In the genomic region with DNA sequence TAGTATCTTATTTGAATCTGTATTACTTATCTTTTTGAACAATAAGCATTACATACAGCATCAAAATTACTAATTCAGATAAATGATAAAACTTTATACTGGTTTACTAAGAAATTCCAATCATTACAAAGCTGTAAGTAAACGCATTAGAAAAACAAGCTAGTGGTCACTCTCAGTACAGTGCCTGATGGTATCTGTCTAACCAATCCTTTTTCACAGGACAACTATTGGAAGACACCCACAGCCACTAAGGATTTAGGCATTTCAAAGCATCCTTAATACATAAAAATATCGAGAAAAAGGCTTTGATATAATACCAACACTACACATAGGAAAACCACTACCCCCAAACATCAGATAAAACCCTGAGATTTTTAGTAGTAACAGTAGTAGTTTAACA, we compare ENCODE assay signal across 8 cellular contexts. TPM values are rescaled to one million over a fixed set of nuclear protein-coding genes. Genes with fewer than 3 reads are reported as not detected.
A peak's percentile ranks its signal among the peaks of the same experiment; 100 is the strongest.
DNase-seq lines count a peak whose midpoint lies in the region; ATAC-seq and TF ChIP-seq lines count a peak whose summit lies in the region.

No MANE protein-coding gene starts in this region.

- no peak overlapping the region for H3K27ac ChIP-seq in endodermal cell (ENCODE audit: low read depth, low read length)

- peak overlapping the region; percentile 83 for H3K4me3 Mint-ChIP-seq in Calu3 (ENCODE audit: low read depth, unreplicated experiment)
- peak overlapping the region; percentile 85 for H3K4me3 Mint-ChIP-seq in endodermal cell
- peak overlapping the region; percentile 91 for H3K4me3 Mint-ChIP-seq in osteocyte (ENCODE audit: unreplicated experiment)

- DNase-seq in Calu3 (no peak), NT2/D1 (ENCODE audit: low read depth, low spot score) (no peak), endodermal cell (no peak), osteocyte (ENCODE audit: extremely low spot score, unreplicated experiment) (no peak), NCI-H2196 treated with DMSO at 0.1 percent for 48 hours (lab: John Stamatoyannopoulos, UW; ENCODE audit: unreplicated experiment) (no peak)
- DNase-seq in effector CD4-positive, alpha-beta T cell: no peak

- CTCF ChIA-PET in Calu3 (lab: Charles Lee): interaction anchor here (0.6 to 1.1 kb wide), 5 partner anchors 9 to 192 kb away, joined by 3 to 6 read pairs (median 4); no protein-coding TSS in a partner anchor

- H3K9me3 ChIP-seq in NT2/D1 (ENCODE audit: insufficient read depth, low read length) (no peaks in the 10 kb centered on the region), endodermal cell (ENCODE audit: control insufficient read depth, low read length) (no peaks in the 10 kb centered on the region)

- H3K27me3 Mint-ChIP-seq in Calu3 (ENCODE audit: unreplicated experiment) (no peaks in the 10 kb centered on the region), endodermal cell (ENCODE audit: insufficient read depth) (no peaks in the 10 kb centered on the region), osteocyte (ENCODE audit: unreplicated experiment) (no peaks in the 10 kb centered on the region)

- WGBS in endodermal cell (ENCODE audit: insufficient coverage in 1 of 2, insufficient read length in 1 of 2), 2 experiments: 86 to 91% methylated on average over 1 to 2 of the region's 2 CpGs

- H3K27ac Mint-ChIP-seq in Calu3 (ENCODE audit: unreplicated experiment): peak overlapping the region; percentile 100
- H3K27ac Mint-ChIP-seq in endodermal cell: no peak overlapping the region
- peak overlapping the region; percentile 23 for H3K27ac Mint-ChIP-seq in osteocyte (ENCODE audit: unreplicated experiment)

- TF ChIP-seq CTCF in Calu3 (IDR thresholded peaks at IDR 0.05; ENCODE audit: unreplicated experiment): no peak
- TF ChIP-seq CTCF in endodermal cell (conservative IDR thresholded peaks at IDR 0.05): no peak
- no peak for TF ChIP-seq CTCF in osteocyte (IDR thresholded peaks at IDR 0.05)

- no peaks in the 10 kb centered on the region for H3K4me1 ChIP-seq in NT2/D1 (ENCODE audit: insufficient read depth, insufficient read length)
- peaks cover 6% of the 10 kb centered on the region for H3K4me1 ChIP-seq in endodermal cell (ENCODE audit: control insufficient read depth, insufficient read depth, low read length)

- H3K4me1 Mint-ChIP-seq in Calu3 (ENCODE audit: low read depth, unreplicated experiment) (peaks cover 19% of the 10 kb centered on the region), endodermal cell (peaks cover 29% of the 10 kb centered on the region), osteocyte (ENCODE audit: unreplicated experiment) (peaks cover 31% of the 10 kb centered on the region)

- ATAC-seq in HG02870 (IDR thresholded peaks at IDR 0.05; ENCODE audit: unreplicated experiment): no peak
- no peak for ATAC-seq in HG02763 (IDR thresholded peaks at IDR 0.05; ENCODE audit: unreplicated experiment)

- H3K9me3 Mint-ChIP-seq in Calu3 (ENCODE audit: low read depth, unreplicated experiment): no peaks in the 10 kb centered on the region
- H3K9me3 Mint-ChIP-seq in endodermal cell: no peaks in the 10 kb centered on the region
- H3K9me3 Mint-ChIP-seq in osteocyte (ENCODE audit: unreplicated experiment): no peaks in the 10 kb centered on the region

- no peak overlapping the region for H3K9ac ChIP-seq in NT2/D1 (ENCODE audit: insufficient read length, low read depth)
- no peak overlapping the region for H3K9ac ChIP-seq in endodermal cell (ENCODE audit: extremely low read depth, low read length, poor library complexity, severe bottlenecking)

- H3K36me3 Mint-ChIP-seq in Calu3 (ENCODE audit: insufficient read depth, unreplicated experiment) (peaks cover 88% of the 10 kb centered on the region), endodermal cell (ENCODE audit: low read depth) (peaks cover 32% of the 10 kb centered on the region), osteocyte (ENCODE audit: unreplicated experiment) (peaks cover 30% of the 10 kb centered on the region)

- intact Hi-C loops in Calu3 (cut with micrococcal nuclease; ENCODE audit: unreplicated experiment): loop anchor here (5.0 to 10.0 kb wide), 2 partner anchors 63 to 285 kb away; a partner anchor contains a TSS

- no peaks in the 10 kb centered on the region for H3K27me3 ChIP-seq in NT2/D1 (ENCODE audit: insufficient read depth, insufficient read length)
- no peaks in the 10 kb centered on the region for H3K27me3 ChIP-seq in endodermal cell (ENCODE audit: control insufficient read depth, insufficient read depth, low read length, poor library complexity, severe bottlenecking)

- no TSS peak for BruUV-seq in Calu3 (replicated peaks; lab: Mats Ljungman, UMichigan)

- H3K36me3 ChIP-seq in NT2/D1 (ENCODE audit: insufficient read depth, insufficient read length, low read length) (peaks cover 47% of the 10 kb centered on the region), endodermal cell (ENCODE audit: control insufficient read depth, insufficient read depth, low read length) (peaks cover 43% of the 10 kb centered on the region)

- H3K4me3 ChIP-seq in NT2/D1 (ENCODE audit: insufficient read length, low read depth): peak overlapping the region; percentile 16
- H3K4me3 ChIP-seq in endodermal cell (ENCODE audit: low read length): peak overlapping the region; percentile 97

RNA-seq across cellular contexts. Expression of a gene that starts 2.6 kb away (rescaled TPM):
- total RNA-seq in Calu3 (2022) (339 and 343 TPM in 2 replicates), endodermal cell (100 to 1,000 TPM; 120 to 126 TPM), osteocyte (286 and 297 TPM in 2 replicates)
- polyA plus RNA-seq in endodermal cell (2013, experiment 1 of 2): 74.8 TPM
- 74.6 TPM for polyA plus RNA-seq in endodermal cell (2013, experiment 2 of 2)
